ENCODE assay signal across 8 cellular contexts in the genomic region with DNA sequence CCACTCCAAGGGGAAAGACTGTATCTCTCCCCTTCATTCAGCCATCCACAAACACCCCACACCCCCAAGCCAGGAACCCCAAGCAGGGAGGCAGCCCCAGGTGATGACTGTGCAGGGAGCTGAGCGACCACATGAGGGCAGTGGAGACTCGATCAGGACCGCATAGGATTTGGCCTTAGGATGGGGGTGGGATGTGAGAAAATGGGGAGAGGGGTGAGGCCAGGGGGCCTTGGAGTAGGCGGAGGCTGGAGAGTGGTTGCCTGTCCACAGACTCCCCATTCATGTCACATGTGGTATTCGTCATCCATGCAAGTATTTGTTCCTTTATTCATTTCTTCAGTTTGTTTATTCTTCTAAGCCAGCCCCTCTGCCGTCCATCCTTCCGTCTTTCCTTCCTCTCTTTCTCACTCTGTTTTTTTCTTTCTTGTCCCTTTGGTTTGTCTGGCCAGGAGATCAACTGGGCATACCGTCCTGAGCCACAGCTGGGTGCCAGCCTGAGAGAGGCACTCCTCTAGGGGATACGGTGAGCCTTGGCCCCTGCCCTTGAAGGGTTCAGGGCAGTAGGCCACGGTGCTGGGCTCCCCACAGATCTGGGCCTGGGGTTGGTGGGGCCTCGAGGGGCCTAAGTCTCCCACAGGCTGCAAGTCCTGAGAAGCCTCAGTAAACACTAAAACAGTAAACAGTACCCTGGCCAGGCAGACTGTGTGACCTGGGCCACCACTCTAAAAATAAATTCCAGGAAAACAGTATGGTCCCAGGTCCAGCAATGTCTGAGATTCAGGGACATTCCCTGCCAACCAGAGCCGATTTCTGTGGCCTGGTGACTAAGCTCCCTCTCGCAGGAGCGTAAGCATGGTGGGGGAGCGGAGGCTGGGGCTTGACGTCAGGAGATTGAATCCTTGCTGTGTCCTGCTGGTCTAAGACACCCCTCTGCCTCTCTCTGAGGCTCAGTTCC. TPM values are rescaled to one million over a fixed set of nuclear protein-coding genes. Genes with fewer than 3 reads are reported as not detected.
DNase-seq lines count a peak whose midpoint lies in the region; ATAC-seq and TF ChIP-seq lines count a peak whose summit lies in the region.

No MANE protein-coding gene starts in this region.

- no peaks in the 10 kb centered on the region for H3K9me3 ChIP-seq in esophagus squamous epithelium

- peaks cover 21% of the 10 kb centered on the region for H3K4me1 Mint-ChIP-seq in activated CD4-positive, alpha-beta memory T cell treated with anti-CD3 and anti-CD28 coated beads for 36 hours (ENCODE audit: low read depth)
- peaks cover 0 to 6% of the 10 kb centered on the region in 2 donors for H3K4me1 Mint-ChIP-seq in natural killer cell

- peak in 2 of 3 donors; percentile 26 to 66 for ATAC-seq in natural killer cell

- H3K27ac ChIP-seq in 22Rv1 (peak overlapping the region; percentile 85), esophagus squamous epithelium (peak overlapping the region; percentile 13 to 92 (median 82))

- TF ChIP-seq CTCF in 22Rv1 (IDR thresholded peaks at IDR 0.05) (peak; percentile 88), esophagus squamous epithelium (IDR thresholded peaks at IDR 0.05) (peak; percentile 41 to 77 (median 63)), natural killer cell (IDR thresholded peaks at IDR 0.05) (peak; percentile 22)

- peaks cover 4% of the 10 kb centered on the region for H3K27me3 Mint-ChIP-seq in activated CD4-positive, alpha-beta memory T cell treated with anti-CD3 and anti-CD28 coated beads for 36 hours
- H3K27me3 Mint-ChIP-seq in natural killer cell (ENCODE audit: low read depth in 2 of 2) = peaks cover 19 to 23% of the 10 kb centered on the region in 2 donors

- no peaks in the 10 kb centered on the region for H3K36me3 Mint-ChIP-seq in activated CD4-positive, alpha-beta memory T cell treated with anti-CD3 and anti-CD28 coated beads for 36 hours
- no peaks in the 10 kb centered on the region for H3K36me3 Mint-ChIP-seq in natural killer cell

- peak; percentile 24 for DNase-seq in GDM1 (lab: John Stamatoyannopoulos, UW)
- DNase-seq in NCI-H2107 (lab: John Stamatoyannopoulos, UW) = peak; percentile 38
- DNase-seq in activated CD4-positive, alpha-beta memory T cell treated with anti-CD3 and anti-CD28 coated beads for 36 hours = peak; percentile 70
- no peak for DNase-seq in esophagus squamous epithelium (lab: John Stamatoyannopoulos, UW)
- DNase-seq in natural killer cell = no peak
- peak; percentile 54 for DNase-seq in ureter (ENCODE audit: low spot score)
- DNase-seq in cortex of kidney (lab: John Stamatoyannopoulos, UW) = no peak

- POLR2A ChIA-PET in activated CD4-positive, alpha-beta memory T cell treated with anti-CD3 and anti-CD28 coated beads for 36 hours (lab: Charles Lee) = no interaction called here

- intact Hi-C loops in activated CD4-positive, alpha-beta memory T cell treated with anti-CD3 and anti-CD28 coated beads for 36 hours (cut with micrococcal nuclease) = loop anchor here (1.0 kb wide), 1 partner anchor 17 kb away; no protein-coding TSS in a partner anchor
- intact Hi-C loops in esophagus squamous epithelium (cut with DNase I) = loop anchor here (10.0 kb wide), 1 partner anchor 261 kb away; no protein-coding TSS in a partner anchor
- intact Hi-C loops in natural killer cell (cut with micrococcal nuclease) = no loop called here

- H3K4me1 ChIP-seq in esophagus squamous epithelium = peaks cover 23 to 68% (median 25%) of the 10 kb centered on the region in 3 donors

- WGBS in esophagus squamous epithelium, 2 donors = 33 to 44% methylated on average over 11 to 15 of the region's 16 CpGs

- no peaks in the 10 kb centered on the region for H3K9me3 Mint-ChIP-seq in activated CD4-positive, alpha-beta memory T cell treated with anti-CD3 and anti-CD28 coated beads for 36 hours
- no peaks in the 10 kb centered on the region for H3K9me3 Mint-ChIP-seq in natural killer cell

- peaks cover 0 to 7% (median 0%) of the 10 kb centered on the region in 3 donors for H3K36me3 ChIP-seq in esophagus squamous epithelium

- CTCF ChIA-PET in activated CD4-positive, alpha-beta memory T cell treated with anti-CD3 and anti-CD28 coated beads for 36 hours (lab: Charles Lee) = interaction anchor here (0.7 to 7.6 kb wide), 11 partner anchors 7 to 207 kb away, joined by 3 to 81 read pairs (median 4); no protein-coding TSS in a partner anchor

- no peak overlapping the region for H3K27ac Mint-ChIP-seq in activated CD4-positive, alpha-beta memory T cell treated with anti-CD3 and anti-CD28 coated beads for 36 hours
- H3K27ac Mint-ChIP-seq in natural killer cell = no peak overlapping the region

- no peak for TF ChIP-seq POLR2A in esophagus squamous epithelium (IDR thresholded peaks at IDR 0.05)

- H3K4me3 Mint-ChIP-seq in activated CD4-positive, alpha-beta memory T cell treated with anti-CD3 and anti-CD28 coated beads for 36 hours = no peak overlapping the region
- no peak overlapping the region for H3K4me3 Mint-ChIP-seq in natural killer cell

- no peak overlapping the region for H3K4me3 ChIP-seq in esophagus squamous epithelium

- peaks cover 0 to 9% (median 0%) of the 10 kb centered on the region in 4 donors for H3K27me3 ChIP-seq in esophagus squamous epithelium

RNA-seq across cellular contexts. Expression of a gene that starts 2.5 kb away (rescaled TPM):
- under 1 TPM; 0.57 to 0.87 TPM for total RNA-seq in activated CD4-positive, alpha-beta memory T cell treated with anti-CD3 and anti-CD28 coated beads for 36 hours
- total RNA-seq in esophagus squamous epithelium = 100 to 1,000 TPM; 122 to 219 (median 169) TPM
- total RNA-seq in natural killer cell = not detected
- 15.2 TPM for total RNA-seq in ureter

RNA-seq across cellular contexts. Expression of a gene that starts 31.2 kb away (rescaled TPM):
- total RNA-seq in activated CD4-positive, alpha-beta memory T cell treated with anti-CD3 and anti-CD28 coated beads for 36 hours = not detected
- 1 to 10 TPM in 2 of 4 donors, under 1 TPM in 2; 0.76 to 1.7 (median 0.99) TPM for total RNA-seq in esophagus squamous epithelium
- not detected for total RNA-seq in natural killer cell
- total RNA-seq in ureter = 4.8 TPM

Comparison
In these comparisons a context has a peak if more than half of its experiments do, and no peak if none do; other contexts are left out.
1. CTCF ChIP-seq: peak in every context shown above with its lines; median percentile 88 in 22Rv1; 63 in esophagus squamous epithelium; 22 in natural killer cell.
2. DNase-seq: peak in GDM1 (single experiment), NCI-H2107 (single experiment), activated CD4-positive, alpha-beta memory T cell treated with anti-CD3 and anti-CD28 coated beads for 36 hours (single experiment) and ureter (single experiment); none in esophagus squamous epithelium (single experiment), natural killer cell (single experiment) and cortex of kidney (single experiment).